8 cellular contexts compared by ENCODE assay signal in genomic region chr18:76398899-76399612, GRCh38.
DNase-seq lines count a peak whose midpoint lies in the region; ATAC-seq, FAIRE-seq and TF ChIP-seq lines count a peak whose summit lies in the region.

No MANE protein-coding gene starts in this region.

- ATAC-seq in HG02642 (IDR thresholded peaks at IDR 0.05; ENCODE audit: poor library complexity, unreplicated experiment), result peak; percentile 93

- intact Hi-C loops in cardiac septum (cut with DNase I), result loop anchor here (2.0 to 5.0 kb wide), 2 partner anchors 223 to 290 kb away; no protein-coding TSS in a partner anchor

- TF ChIP-seq POLR2A in GM12892 (IDR thresholded peaks at IDR 0.05; ENCODE audit: low read depth, low read length), result no peak

- DNase-seq in GM12892 (ENCODE audit: insufficient read length) (peak; percentile 80), NCI-H1092 treated with DMSO at 0.1 percent for 48 hours (lab: John Stamatoyannopoulos, UW) (peak; percentile 85), SW480 (ENCODE audit: low spot score) (peak; percentile 58), cardiac septum (ENCODE audit: low spot score) (peak; percentile 94), putamen (ENCODE audit: low spot score) (peak; percentile 83), NCI-H187 treated with DMSO at 0.1 percent for 48 hours (lab: John Stamatoyannopoulos, UW) (no peak)
- DNase-seq in activated naive CD8-positive, alpha-beta T cell treated with anti-CD3 and anti-CD28 coated beads, Interleukin-2, amount 50 U/mL, for 16 hours (ENCODE audit: low read depth, low spot score), result peak; percentile 55

- FAIRE-seq in GM12892 (lab: Jason Lieb, UNC), result peak; percentile 77
